16 cellular contexts compared by ENCODE assay signal in the genomic region with DNA sequence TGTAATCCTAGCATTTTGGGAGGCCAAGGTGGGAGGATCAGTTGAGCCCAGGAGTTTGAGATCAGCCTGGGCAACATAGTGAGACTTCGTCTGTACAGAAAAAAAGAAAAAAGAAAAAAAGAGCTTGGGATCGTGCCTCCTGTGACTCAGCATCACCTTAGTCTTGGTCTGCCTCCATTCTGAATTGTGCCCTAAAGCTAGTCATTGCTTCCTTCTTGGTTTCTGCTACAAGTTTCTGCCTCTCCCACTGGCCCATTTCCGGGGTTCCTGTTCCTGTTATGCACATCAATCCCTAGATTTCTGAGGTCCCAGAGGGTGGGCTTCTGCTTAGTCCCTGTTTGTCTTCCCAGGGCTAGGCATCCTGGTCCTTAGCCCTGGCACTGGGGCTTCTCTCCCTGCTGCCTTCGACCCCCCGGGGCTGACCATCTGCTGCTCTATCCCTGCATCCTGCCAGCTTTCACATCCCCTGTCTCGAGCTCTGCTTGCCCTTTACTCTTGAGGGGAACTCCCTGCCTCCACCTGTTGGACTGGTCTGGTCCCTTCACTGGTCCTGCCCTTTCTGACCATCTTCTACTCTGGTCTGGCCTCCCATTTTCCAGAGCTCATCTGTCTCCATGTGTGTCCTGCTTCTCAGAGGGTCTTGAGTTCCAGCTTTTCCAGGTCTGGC.
"Had no signal": no experiment of that assay in that cellular context is flagged by ENCODE, and none has a peak within 500 bp of the region (broad histone marks: within the 10 kb centered on the region; RNA-seq: fewer than 3 reads in every experiment).

No MANE protein-coding gene starts in this region.

- H3K36me3 ChIP-seq: ascending aorta, left lung, ovary, stomach, upper lobe of left lung had no signal

- H3K4me1 ChIP-seq: ascending aorta, left lung, stomach, testis, upper lobe of left lung had no signal

- H3K27me3 ChIP-seq: ascending aorta, left lung, ovary, stomach, testis, upper lobe of left lung had no signal

- DNase-seq: activated CD4-positive, alpha-beta T cell treated with anti-CD3 and anti-CD28 coated beads for 1 hour; activated CD4-positive, alpha-beta T cell treated with anti-CD3 and anti-CD28 coated beads, Interleukin-2, amount 50 U/mL, for 4 hours; activated naive CD4-positive, alpha-beta T cell treated with anti-CD3 and anti-CD28 coated beads, Interleukin-2, amount 10 ng/mL, durations not matched to agents 7 days and 5 days; activated T-cell treated with anti-CD3 and anti-CD28 coated beads, Interleukin-2, amount 50 U/mL, for 1 hour; hippocampal formation; kidney; left lung; mucosa of descending colon; naive thymus-derived CD4-positive, alpha-beta T cell; ovary; stomach; T1000; testis; upper lobe of left lung had no signal

- H3K27ac ChIP-seq: ascending aorta, left lung, ovary, stomach, testis, upper lobe of left lung had no signal

- H3K9me3 ChIP-seq: ascending aorta, mucosa of descending colon, ovary, testis had no signal

- H3K4me3 ChIP-seq: ascending aorta, left lung, mucosa of descending colon, ovary, stomach, testis, upper lobe of left lung had no signal

- ATAC-seq: left lung; mucosa of descending colon; naive thymus-derived CD4-positive, alpha-beta T cell; sciatic nerve had no signal
